In the genomic region with DNA sequence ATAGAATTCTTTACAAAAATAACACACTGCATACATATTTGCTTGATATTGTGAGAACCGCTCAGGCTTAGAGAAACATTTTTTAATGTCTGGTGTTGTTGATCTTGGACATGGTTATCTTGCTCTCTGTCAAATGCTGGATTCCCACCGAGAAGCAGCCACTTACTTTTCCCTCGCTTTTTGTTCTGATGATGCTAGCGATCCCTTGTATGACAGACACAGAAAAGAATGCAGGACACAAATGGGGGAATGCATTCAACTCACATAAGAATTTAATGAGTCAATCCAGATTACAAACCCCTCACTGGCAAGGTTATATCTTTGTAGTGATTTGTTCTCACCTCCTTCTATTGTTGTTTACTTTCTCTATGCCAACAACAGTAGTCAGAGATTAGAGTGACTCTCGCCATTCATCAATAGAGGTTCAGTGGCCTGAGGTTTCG, we compare ENCODE assay signal across 10 cellular contexts.
DNase-seq lines count a peak whose midpoint lies in the region; ATAC-seq, FAIRE-seq and TF ChIP-seq lines count a peak whose summit lies in the region.
"Had no signal": no experiment of that assay in that cellular context is flagged by ENCODE, and none has a peak within 500 bp of the region (broad histone marks: within the 10 kb centered on the region; RNA-seq: fewer than 3 reads in every experiment).

No MANE protein-coding gene starts in this region.

- peak; percentile 15 for FAIRE-seq in H54 (lab: Jason Lieb, UNC)

- H3K36me3 Mint-ChIP-seq in activated CD8-positive, alpha-beta T cell treated with anti-CD3 and anti-CD28 coated beads, Interleukin-2, amount 10 ng/mL, durations not matched to agents 7 days and 5 days (ENCODE audit: low read depth) = no peaks in the 10 kb centered on the region
- H3K36me3 Mint-ChIP-seq: activated CD8-positive, alpha-beta memory T cell treated with anti-CD3 and anti-CD28 coated beads, Interleukin-2, amount 10 ng/mL, durations not matched to agents 7 days and 5 days had no signal

- peaks cover 40% of the 10 kb centered on the region for H3K4me1 ChIP-seq in skeletal muscle satellite cell (ENCODE audit: control insufficient read depth, insufficient read depth, low read length)

- H3K27me3 ChIP-seq in skeletal muscle satellite cell (ENCODE audit: control insufficient read depth, insufficient read depth, low read length) = no peaks in the 10 kb centered on the region

- peak overlapping the region; percentile 37 for H3K4me2 ChIP-seq in skeletal muscle satellite cell (ENCODE audit: low read length)

- TF ChIP-seq CTCF in foreskin fibroblast (IDR thresholded peaks at IDR 0.05; ENCODE audit: low read depth, low read length) = no peak

- no peaks in the 10 kb centered on the region for H3K4me1 Mint-ChIP-seq in activated CD8-positive, alpha-beta T cell treated with anti-CD3 and anti-CD28 coated beads, Interleukin-2, amount 10 ng/mL, durations not matched to agents 7 days and 5 days (ENCODE audit: low read depth)
- H3K4me1 Mint-ChIP-seq: activated CD8-positive, alpha-beta memory T cell treated with anti-CD3 and anti-CD28 coated beads, Interleukin-2, amount 10 ng/mL, durations not matched to agents 7 days and 5 days had no signal

- DNase-seq in H54 (ENCODE audit: insufficient read length, low spot score) = peak; percentile 60
- peak; percentile 76 to 90 for DNase-seq in SW 1271 (lab: John Stamatoyannopoulos, UW)
- DNase-seq in foreskin fibroblast = peak; percentile 80 to 89
- DNase-seq in NCI-H1694 (lab: John Stamatoyannopoulos, UW) = no peak
- no peak for DNase-seq in activated CD8-positive, alpha-beta T cell treated with anti-CD3 and anti-CD28 coated beads, Interleukin-2, amount 10 ng/mL, durations not matched to agents 7 days and 5 days
- DNase-seq in midbrain (lab: John Stamatoyannopoulos, UW) = no peak
- DNase-seq: activated CD8-positive, alpha-beta memory T cell treated with anti-CD3 and anti-CD28 coated beads, Interleukin-2, amount 10 ng/mL, durations not matched to agents 7 days and 5 days; cortex of kidney had no signal

- H3K9ac ChIP-seq in skeletal muscle satellite cell (ENCODE audit: low read depth, low read length) = peak overlapping the region; percentile 53

- H3K27me3 Mint-ChIP-seq in activated CD8-positive, alpha-beta T cell treated with anti-CD3 and anti-CD28 coated beads, Interleukin-2, amount 10 ng/mL, durations not matched to agents 7 days and 5 days (ENCODE audit: low read depth) = no peaks in the 10 kb centered on the region

- H3K27ac Mint-ChIP-seq in activated CD8-positive, alpha-beta T cell treated with anti-CD3 and anti-CD28 coated beads, Interleukin-2, amount 10 ng/mL, durations not matched to agents 7 days and 5 days = no peak overlapping the region
- H3K27ac Mint-ChIP-seq: activated CD8-positive, alpha-beta memory T cell treated with anti-CD3 and anti-CD28 coated beads, Interleukin-2, amount 10 ng/mL, durations not matched to agents 7 days and 5 days had no signal

- no peak for ATAC-seq in GM18861 (IDR thresholded peaks at IDR 0.05; ENCODE audit: unreplicated experiment)
- no peak for ATAC-seq in activated CD8-positive, alpha-beta T cell treated with anti-CD3 and anti-CD28 coated beads, Interleukin-2, amount 10 ng/mL, durations not matched to agents 7 days and 5 days
- ATAC-seq: activated CD8-positive, alpha-beta memory T cell treated with anti-CD3 and anti-CD28 coated beads, Interleukin-2, amount 10 ng/mL, durations not matched to agents 7 days and 5 days had no signal

- H3K9me3 ChIP-seq in skeletal muscle satellite cell (replicated peaks; ENCODE audit: low read length) = no peaks in the 10 kb centered on the region

- no peak for TF ChIP-seq POLR2A in H54 (IDR thresholded peaks at IDR 0.05; ENCODE audit: low read depth, low read length)

- POLR2A ChIA-PET in activated CD8-positive, alpha-beta T cell treated with anti-CD3 and anti-CD28 coated beads, Interleukin-2, amount 10 ng/mL, durations not matched to agents 7 days and 5 days (lab: Charles Lee) = no interaction called here

- no peak overlapping the region for H3K4me3 Mint-ChIP-seq in activated CD8-positive, alpha-beta T cell treated with anti-CD3 and anti-CD28 coated beads, Interleukin-2, amount 10 ng/mL, durations not matched to agents 7 days and 5 days
- H3K4me3 Mint-ChIP-seq: activated CD8-positive, alpha-beta memory T cell treated with anti-CD3 and anti-CD28 coated beads, Interleukin-2, amount 10 ng/mL, durations not matched to agents 7 days and 5 days had no signal

- H3K4me3 ChIP-seq in foreskin fibroblast (ENCODE audit: low read depth in 1 of 2, low read length in 2 of 2) = no peak overlapping the region
- H3K4me3 ChIP-seq in skeletal muscle satellite cell (ENCODE audit: low read length) = no peak overlapping the region

- CTCF ChIA-PET in activated CD8-positive, alpha-beta T cell treated with anti-CD3 and anti-CD28 coated beads, Interleukin-2, amount 10 ng/mL, durations not matched to agents 7 days and 5 days (lab: Charles Lee) = no interaction called here

- no peaks in the 10 kb centered on the region for H3K9me3 Mint-ChIP-seq in activated CD8-positive, alpha-beta T cell treated with anti-CD3 and anti-CD28 coated beads, Interleukin-2, amount 10 ng/mL, durations not matched to agents 7 days and 5 days (ENCODE audit: insufficient read depth)

- H3K36me3 ChIP-seq in skeletal muscle satellite cell (ENCODE audit: insufficient read depth, low read length) = no peaks in the 10 kb centered on the region

Comparison
In these comparisons a context has a peak if more than half of its experiments do, and no peak if none do; other contexts are left out.
1. DNase-seq: peak in H54 (single experiment), SW 1271 (2 of 2) and foreskin fibroblast (2 of 2); none in NCI-H1694 (single experiment), activated CD8-positive, alpha-beta T cell treated with anti-CD3 and anti-CD28 coated beads, Interleukin-2, amount 10 ng/mL, durations not matched to agents 7 days and 5 days (single experiment) and midbrain (single experiment).